Comparison of ENCODE assay signal across 13 cellular contexts in genomic region chr11:130635937-130636336, GRCh38.
DNase-seq lines count a peak whose midpoint lies in the region; ATAC-seq and TF ChIP-seq lines count a peak whose summit lies in the region.
"Had no signal": no experiment of that assay in that cellular context is flagged by ENCODE, and none has a peak within 500 bp of the region (broad histone marks: within the 10 kb centered on the region; RNA-seq: fewer than 3 reads in every experiment).

No MANE protein-coding gene starts in this region.

- POLR2A ChIA-PET in IMR-90 (lab: Charles Lee; ENCODE audit: unreplicated experiment) (no interaction called here), Panc1 (lab: Charles Lee) (no interaction called here)

- H2BK15ac ChIP-seq in IMR-90 (ENCODE audit: low read depth, low read length), result peak overlapping the region; percentile 15; the same call in 1 of the 3 replicates

- no peak overlapping the region for H4K8ac ChIP-seq in IMR-90 (ENCODE audit: low read depth in 2 of 2, low read length in 2 of 2)

- no peaks in the 10 kb centered on the region for H3K79me1 ChIP-seq in IMR-90 (ENCODE audit: low read depth in 1 of 2, low read length in 2 of 2)

- no peaks in the 10 kb centered on the region for H3K27me3 ChIP-seq in IMR-90 (ENCODE audit: control insufficient read depth, insufficient read depth, low read length)
- H3K27me3 ChIP-seq in Panc1 (ENCODE audit: control insufficient read depth, insufficient read depth, low read length), result no peaks in the 10 kb centered on the region
- no peaks in the 10 kb centered on the region for H3K27me3 ChIP-seq in esophagus muscularis mucosa
- no peaks in the 10 kb centered on the region for H3K27me3 ChIP-seq in subcutaneous abdominal adipose tissue (ENCODE audit: control insufficient read depth in 5 of 5, insufficient read depth in 4 of 5, low read length in 5 of 5)
- H3K27me3 ChIP-seq: BLaER1 treated with 17β-estradiol and CSF1 and Interleukin-3, amounts not matched to agents 10 nM and 100 nM had no signal

- in situ Hi-C loops in IMR-90 (cut with MboI; ENCODE audit: low sequenced_read_pairs), result no loop called here
- in situ Hi-C loops in Panc1 (cut with HindIII; ENCODE audit: low pct_unique_long_range_greater_than_20kb, low sequenced_read_pairs), result no loop called here

- H3K18ac ChIP-seq in IMR-90 (ENCODE audit: low read depth, low read length), result peak overlapping the region; percentile 61; the same call in 1 of the 2 replicates

- dilution Hi-C loops in IMR-90 (cut with HindIII; ENCODE audit: low sequenced_read_pairs, unreplicated experiment), result no loop called here

- no peak for DNase-seq in IMR-90
- no peak for DNase-seq in Panc1 (ENCODE audit: low read depth, low spot score)
- peak; percentile 62 for DNase-seq in esophagus muscularis mucosa (ENCODE audit: extremely low spot score)
- no peak for DNase-seq in activated gamma-delta T cell treated with Interleukin-2 at 50 U/mL for 16 hours
- DNase-seq: GF-D8, Kasumi-1, NCI-H2171 treated with DMSO at 0.1 percent for 48 hours had no signal

- H3K4me1 ChIP-seq in IMR-90 (ENCODE audit: control insufficient read depth, insufficient read depth, low read length), result peaks cover 32% of the 10 kb centered on the region
- H3K4me1 ChIP-seq in Panc1 (ENCODE audit: control insufficient read depth, insufficient read depth, low read length), result peaks cover 61% of the 10 kb centered on the region
- peaks cover 3 to 48% (median 45%) of the 10 kb centered on the region in 4 donors for H3K4me1 ChIP-seq in esophagus muscularis mucosa
- H3K4me1 ChIP-seq in subcutaneous abdominal adipose tissue (ENCODE audit: control insufficient read depth in 5 of 5, insufficient read depth in 5 of 5, low read length in 5 of 5), result peaks cover 3 to 22% (median 17%) of the 10 kb centered on the region in 5 donors

- H3K27ac ChIP-seq in IMR-90 (ENCODE audit: insufficient read depth, low read length) (peak overlapping the region; percentile 58; the same call in 1 of the 2 replicates), Panc1 (ENCODE audit: low read length) (peak overlapping the region; percentile 99), esophagus muscularis mucosa (replicated peaks in 1 of 4) (peak overlapping the region; percentile 56 to 74 (median 66)), subcutaneous abdominal adipose tissue (ENCODE audit: low read depth, low read length) (peak overlapping the region; percentile 44)
- H3K27ac ChIP-seq: SK-N-MC had no signal

- H2BK20ac ChIP-seq in IMR-90 (ENCODE audit: low read depth, low read length), result peak overlapping the region; percentile 53; the same call in 1 of the 2 replicates

- TF ChIP-seq RAD21 in IMR-90 (IDR thresholded peaks at IDR 0.05; ENCODE audit: low read length), result no peak

- H2BK5ac ChIP-seq in IMR-90 (ENCODE audit: low read depth, low read length, poor library complexity, severe bottlenecking), result no peak overlapping the region

- no peak overlapping the region for H3K56ac ChIP-seq in IMR-90 (ENCODE audit: extremely low read depth, insufficient read depth, low read length)

- H3K9me3 ChIP-seq in IMR-90 (ENCODE audit: control insufficient read depth, insufficient read depth, low read length) (no peaks in the 10 kb centered on the region), Panc1 (ENCODE audit: control insufficient read depth, insufficient read depth, low read depth, low read length) (no peaks in the 10 kb centered on the region), esophagus muscularis mucosa (no peaks in the 10 kb centered on the region), subcutaneous abdominal adipose tissue (ENCODE audit: control insufficient read depth in 5 of 5, low read length in 5 of 5) (no peaks in the 10 kb centered on the region)
- H3K9me3 ChIP-seq: BLaER1 treated with 17β-estradiol and CSF1 and Interleukin-3, amounts not matched to agents 10 nM and 100 nM had no signal

- H2AK5ac ChIP-seq in IMR-90 (ENCODE audit: low read depth, low read length), result peak overlapping the region; percentile 41; the same call in 1 of the 2 replicates

- intact Hi-C loops in IMR-90 (cut with micrococcal nuclease) (loop anchor here (5.0 kb wide), 2 partner anchors 159 to 191 kb away; no protein-coding TSS in a partner anchor), Panc1 (cut with micrococcal nuclease; ENCODE audit: unreplicated experiment) (loop anchor here (5.0 kb wide), 2 partner anchors 189 to 191 kb away; partner anchors contain the start of gene ADAMTS15), esophagus muscularis mucosa (cut with DNase I) (no loop called here)

- no peak overlapping the region for H3K23ac ChIP-seq in IMR-90 (ENCODE audit: low read depth, low read length)

- no peak overlapping the region; the same call in 1 of the 2 replicates for H3K14ac ChIP-seq in IMR-90 (replicated peaks; ENCODE audit: low read depth, low read length)

- H2AK9ac ChIP-seq in IMR-90 (replicated peaks; ENCODE audit: low read depth, low read length, poor library complexity), result no peak overlapping the region

- CTCF ChIA-PET in IMR-90 (lab: Yijun Ruan, JAX) (interaction anchor here (0.9 to 1.9 kb wide), 2 partner anchors 12 to 14 kb away, joined by 3 to 5 read pairs; no protein-coding TSS in a partner anchor), Panc1 (lab: Charles Lee) (no interaction called here)

- TF ChIP-seq EP300 in esophagus muscularis mucosa (IDR thresholded peaks at IDR 0.05), result no peak

- TF ChIP-seq CTCF in IMR-90 (conservative IDR thresholded peaks at IDR 0.05; ENCODE audit: low read depth, low read length) (no peak), Panc1 (IDR thresholded peaks at IDR 0.05) (no peak), esophagus muscularis mucosa (IDR thresholded peaks at IDR 0.05) (no peak)

- no peak overlapping the region for H3K9ac ChIP-seq in IMR-90 (ENCODE audit: low read depth, low read length)
- no peak overlapping the region for H3K9ac ChIP-seq in subcutaneous abdominal adipose tissue (ENCODE audit: low read length in 5 of 5)
- H3K9ac ChIP-seq: BLaER1 treated with 17β-estradiol and CSF1 and Interleukin-3, amounts not matched to agents 10 nM and 100 nM had no signal

- H3K4me3 ChIP-seq in IMR-90 (ENCODE audit: insufficient read depth, low read depth, low read length) (no peak overlapping the region), Panc1 (ENCODE audit: low read depth in 2 of 2, low read length in 2 of 2) (no peak overlapping the region), esophagus muscularis mucosa (no peak overlapping the region), subcutaneous abdominal adipose tissue (ENCODE audit: low read depth in 1 of 5, low read length in 5 of 5) (no peak overlapping the region)
- H3K4me3 ChIP-seq: BLaER1 treated with 17β-estradiol and CSF1 and Interleukin-3, amounts not matched to agents 10 nM and 100 nM; SK-N-MC had no signal

- peak overlapping the region; percentile 26; the same call in 1 of the 2 replicates for H4K5ac ChIP-seq in IMR-90 (ENCODE audit: low read depth, low read length)

- no peak for ATAC-seq in IMR-90 (ENCODE audit: low read depth)
- ATAC-seq in Panc1, result 0 out of 2 replicates have a peak, but pooled peaks have one; percentile 1
- ATAC-seq in GM21737 (IDR thresholded peaks at IDR 0.05; ENCODE audit: unreplicated experiment), result no peak
- no peak for ATAC-seq in HG03159 (IDR thresholded peaks at IDR 0.05; ENCODE audit: unreplicated experiment)
- ATAC-seq: Right ventricle myocardium inferior had no signal

- H3K36me3 ChIP-seq in IMR-90 (ENCODE audit: control insufficient read depth, insufficient read depth, low read length) (no peaks in the 10 kb centered on the region), Panc1 (ENCODE audit: control insufficient read depth, insufficient read depth, low read length) (no peaks in the 10 kb centered on the region), esophagus muscularis mucosa (no peaks in the 10 kb centered on the region), subcutaneous abdominal adipose tissue (ENCODE audit: control insufficient read depth in 5 of 5, insufficient read depth in 5 of 5, low read length in 5 of 5) (no peaks in the 10 kb centered on the region)
- H3K36me3 ChIP-seq: BLaER1 treated with 17β-estradiol and CSF1 and Interleukin-3, amounts not matched to agents 10 nM and 100 nM had no signal

- H4K20me1 ChIP-seq in IMR-90 (ENCODE audit: insufficient read depth, low read length), result no peaks in the 10 kb centered on the region
- H4K20me1 ChIP-seq: BLaER1 treated with 17β-estradiol and CSF1 and Interleukin-3, amounts not matched to agents 10 nM and 100 nM had no signal

- no peak for TF ChIP-seq POLR2A in IMR-90 (IDR thresholded peaks at IDR 0.05; ENCODE audit: low read depth, low read length)
- TF ChIP-seq POLR2A in esophagus muscularis mucosa (IDR thresholded peaks at IDR 0.05; ENCODE audit: low read depth), result no peak

- H3K4me2 ChIP-seq in IMR-90 (ENCODE audit: low read depth, low read length), result no peak overlapping the region

- peak overlapping the region; percentile 20 for H4K91ac ChIP-seq in IMR-90 (ENCODE audit: insufficient read depth, low read depth, low read length)

- no TSS peak for BruUV-seq in IMR-90 (replicated peaks; lab: Mats Ljungman, UMichigan)
- BruUV-seq in Panc1 (replicated peaks; lab: Mats Ljungman, UMichigan), result no TSS peak

- H2BK120ac ChIP-seq in IMR-90 (ENCODE audit: low read depth, low read length), result peak overlapping the region; percentile 9; the same call in 1 of the 2 replicates

- peaks cover 29% of the 10 kb centered on the region for H3K9me1 ChIP-seq in IMR-90 (ENCODE audit: insufficient read depth, low read length)

- peak overlapping the region; percentile 40 for H3K4ac ChIP-seq in IMR-90 (ENCODE audit: low read depth, low read length)

- 100% methylated on average over 1 of the region's 3 CpGs; no CpG with 5 or more reads in 1 of the 2 experiments for WGBS in IMR-90 (ENCODE audit: extremely low coverage in 2 of 2, insufficient read length in 1 of 2), 2 experiments
- WGBS in esophagus muscularis mucosa, result 72% methylated on average over 3 of the region's 3 CpGs

- H2AFZ ChIP-seq in IMR-90 (replicated peaks; ENCODE audit: low read length, poor library complexity), result no peak overlapping the region

TF ChIP-seq in IMR-90, 13 proteins besides CTCF, POLR2A, EP300 and RAD21:
- TF ChIP-seq RCOR1 (IDR thresholded peaks at IDR 0.05; ENCODE audit: insufficient replicate concordance, low read length) (no peak), MAFK (IDR thresholded peaks at IDR 0.05; ENCODE audit: low read depth, low read length) (no peak)

Comparison
In these comparisons a context has a peak if more than half of its experiments do, and no peak if none do; other contexts are left out.
1. H3K27ac ChIP-seq: peak in every context shown above with its lines; median percentile 99 in Panc1; 66 in esophagus muscularis mucosa; 58 in IMR-90; 44 in subcutaneous abdominal adipose tissue.